In genomic region chr9:86774101-86774500, GRCh38 we compare ENCODE assay signal across 22 cellular contexts.
"Had no signal": no experiment of that assay in that cellular context is flagged by ENCODE, and none has a peak within 500 bp of the region (broad histone marks: within the 10 kb centered on the region; RNA-seq: fewer than 3 reads in every experiment).

No MANE protein-coding gene starts in this region.

- FAIRE-seq: endothelial cell of umbilical vein, kidney had no signal

- H3K36me3 Mint-ChIP-seq: natural killer cell; stimulated activated naive B cell treated with anti-CD40 and anti-IgM and Interleukin-4, amounts not matched to agents 10 μg/mL and 1 μg/mL and 100 μg/mL, for 72 hours had no signal

- H3K27ac ChIP-seq: colonic mucosa, hepatocyte, psoas muscle, spleen, thoracic aorta had no signal

- H3K27me3 ChIP-seq: colonic mucosa, hepatocyte, spleen had no signal

- ATAC-seq: left colon; mucosa of descending colon; natural killer cell; psoas muscle; sciatic nerve; stimulated activated naive B cell treated with anti-CD40 and anti-IgM and Interleukin-4, amounts not matched to agents 10 μg/mL and 1 μg/mL and 100 μg/mL, for 72 hours; stimulated activated naive CD8-positive, alpha-beta T cell treated with anti-CD3 and anti-CD28 coated beads, Interleukin-15, amount 100 ng/mL, for 72 hours had no signal

- H3K4me3 ChIP-seq: colonic mucosa, hepatocyte, mucosa of descending colon, psoas muscle, spleen, thoracic aorta had no signal

- H2AFZ ChIP-seq: hepatocyte had no signal

- H3K4me1 ChIP-seq: colonic mucosa, psoas muscle, spleen had no signal

- H3K36me3 ChIP-seq: colonic mucosa, spleen, thoracic aorta had no signal

- H3K9me3 ChIP-seq: colonic mucosa, mucosa of descending colon, psoas muscle, spleen, thoracic aorta had no signal

- H3K4me2 ChIP-seq: hepatocyte had no signal

- H3K4me3 Mint-ChIP-seq: natural killer cell; stimulated activated naive B cell treated with anti-CD40 and anti-IgM and Interleukin-4, amounts not matched to agents 10 μg/mL and 1 μg/mL and 100 μg/mL, for 72 hours; stimulated activated naive CD8-positive, alpha-beta T cell treated with anti-CD3 and anti-CD28 coated beads, Interleukin-15, amount 100 ng/mL, for 72 hours had no signal

- DNase-seq: caudate nucleus; colonic mucosa; dermis blood vessel endothelial cell; erythroblast; foreskin fibroblast; kidney; left colon; mammary epithelial cell; mucosa of descending colon; natural killer cell; psoas muscle; spleen; stimulated activated CD4-positive, alpha-beta T cell treated with anti-CD3 and anti-CD28 coated beads, Interleukin-15, amount 100 ng/mL, for 24 hours; stimulated activated CD4-positive, alpha-beta T cell treated with anti-CD3 and anti-CD28 coated beads, Interleukin-1b, Interleukin-23, amount 100 ng/mL, for 48 hours; stimulated activated CD4-positive, alpha-beta T cell treated with anti-CD3 and anti-CD28 coated beads, Interleukin-4, amount 100 ng/mL, for 24 hours; stimulated activated naive B cell treated with anti-CD40 and anti-IgM and Interleukin-4, amounts not matched to agents 10 μg/mL and 1 μg/mL and 100 μg/mL, for 72 hours; stimulated activated naive CD8-positive, alpha-beta T cell treated with anti-CD3 and anti-CD28 coated beads, Interleukin-15, amount 100 ng/mL, for 72 hours; trophoblast cell had no signal

- H3K27ac Mint-ChIP-seq: natural killer cell; stimulated activated naive B cell treated with anti-CD40 and anti-IgM and Interleukin-4, amounts not matched to agents 10 μg/mL and 1 μg/mL and 100 μg/mL, for 72 hours; stimulated activated naive CD8-positive, alpha-beta T cell treated with anti-CD3 and anti-CD28 coated beads, Interleukin-15, amount 100 ng/mL, for 72 hours had no signal

- H3K4me1 Mint-ChIP-seq: natural killer cell; stimulated activated naive B cell treated with anti-CD40 and anti-IgM and Interleukin-4, amounts not matched to agents 10 μg/mL and 1 μg/mL and 100 μg/mL, for 72 hours; stimulated activated naive CD8-positive, alpha-beta T cell treated with anti-CD3 and anti-CD28 coated beads, Interleukin-15, amount 100 ng/mL, for 72 hours had no signal

- H3K27me3 Mint-ChIP-seq: stimulated activated naive B cell treated with anti-CD40 and anti-IgM and Interleukin-4, amounts not matched to agents 10 μg/mL and 1 μg/mL and 100 μg/mL, for 72 hours had no signal

- H3K79me2 ChIP-seq: hepatocyte had no signal

- H3K9me3 Mint-ChIP-seq: natural killer cell; stimulated activated naive CD8-positive, alpha-beta T cell treated with anti-CD3 and anti-CD28 coated beads, Interleukin-15, amount 100 ng/mL, for 72 hours had no signal
